ENCODE assay signal across 19 cellular contexts in the genomic region with DNA sequence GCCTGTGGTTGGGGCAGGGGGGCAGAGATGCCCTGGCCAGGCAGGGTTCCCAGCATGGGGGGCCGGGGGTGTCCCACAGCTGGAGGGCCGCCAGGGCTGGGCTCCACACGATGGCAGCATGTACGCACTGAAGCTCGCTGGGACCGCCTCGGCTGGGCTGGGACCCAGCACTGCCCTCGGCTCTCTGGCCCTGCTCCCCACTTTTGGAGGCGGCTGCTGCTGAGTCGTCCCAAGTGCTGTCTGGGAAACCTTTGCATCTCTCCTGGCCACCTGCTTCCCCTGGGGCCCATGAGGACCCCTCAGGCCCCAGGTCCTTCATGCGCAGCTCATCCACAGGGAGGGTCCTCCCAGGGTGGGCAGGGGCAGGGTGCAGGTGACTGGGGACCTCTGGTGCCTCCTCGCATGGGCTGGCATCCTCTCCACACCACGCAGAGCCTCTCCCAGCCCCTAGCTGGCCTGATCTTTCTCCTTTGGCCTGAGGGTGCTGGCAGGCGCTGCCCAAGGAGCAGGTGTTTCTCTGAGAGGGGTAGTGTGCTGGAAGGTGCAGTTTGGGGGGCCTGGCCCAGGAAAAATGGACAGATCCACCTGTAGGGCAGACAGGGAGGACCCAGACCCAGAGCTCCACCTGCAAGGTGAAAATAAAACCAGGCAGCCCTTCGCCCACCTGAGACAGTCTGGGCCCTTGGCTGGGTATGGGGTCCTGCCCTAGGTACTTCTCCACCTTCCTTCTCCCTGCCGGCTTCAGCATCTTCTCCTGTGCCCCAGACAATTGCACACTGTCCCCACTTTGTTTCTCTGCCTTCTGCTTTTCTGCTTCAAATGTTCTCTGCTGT. TPM values are rescaled to one million over a fixed set of nuclear protein-coding genes. Genes with fewer than 3 reads are reported as not detected.
DNase-seq lines count a peak whose midpoint lies in the region; ATAC-seq and TF ChIP-seq lines count a peak whose summit lies in the region.
"Had no signal": no experiment of that assay in that cellular context is flagged by ENCODE, and none has a peak within 500 bp of the region (broad histone marks: within the 10 kb centered on the region; RNA-seq: fewer than 3 reads in every experiment).

No MANE protein-coding gene starts in this region.

- TF ChIP-seq CTCF in WTC11 (IDR thresholded peaks at IDR 0.05), result no peak

- no peaks in the 10 kb centered on the region for H3K4me1 Mint-ChIP-seq in activated T-cell treated with anti-CD3 and anti-CD28 coated beads, Interleukin-2, amount 50 U/mL, for 24 hours (ENCODE audit: low read depth)
- no peaks in the 10 kb centered on the region for H3K4me1 Mint-ChIP-seq in activated T-cell treated with anti-CD3 and anti-CD28 coated beads, Interleukin-2, amount 50 U/mL, for 4 hours (ENCODE audit: low read depth)
- H3K4me1 Mint-ChIP-seq in WTC11, result no peaks in the 10 kb centered on the region
- no peaks in the 10 kb centered on the region for H3K4me1 Mint-ChIP-seq in stimulated activated effector memory CD8-positive, alpha-beta T cell treated with anti-CD3 and anti-CD28 coated beads, Interleukin-12 subunit alpha, Interleukin-12 subunit beta, amount 100 ng/mL, for 72 hours
- no peaks in the 10 kb centered on the region for H3K4me1 Mint-ChIP-seq in activated naive CD4-positive, alpha-beta T cell treated with anti-CD3 and anti-CD28 coated beads, Interleukin-2, amount 10 ng/mL, durations not matched to agents 7 days and 5 days

- H3K36me3 Mint-ChIP-seq in activated T-cell treated with anti-CD3 and anti-CD28 coated beads, Interleukin-2, amount 50 U/mL, for 24 hours (ENCODE audit: low read depth), result no peaks in the 10 kb centered on the region
- H3K36me3 Mint-ChIP-seq in activated T-cell treated with anti-CD3 and anti-CD28 coated beads, Interleukin-2, amount 50 U/mL, for 4 hours (ENCODE audit: insufficient read depth), result no peaks in the 10 kb centered on the region
- H3K36me3 Mint-ChIP-seq in WTC11, result peaks cover 15% of the 10 kb centered on the region
- H3K36me3 Mint-ChIP-seq in stimulated activated effector memory CD8-positive, alpha-beta T cell treated with anti-CD3 and anti-CD28 coated beads, Interleukin-12 subunit alpha, Interleukin-12 subunit beta, amount 100 ng/mL, for 72 hours, result no peaks in the 10 kb centered on the region
- H3K36me3 Mint-ChIP-seq in activated naive CD4-positive, alpha-beta T cell treated with anti-CD3 and anti-CD28 coated beads, Interleukin-2, amount 10 ng/mL, durations not matched to agents 7 days and 5 days, result no peaks in the 10 kb centered on the region

- peaks cover 4% of the 10 kb centered on the region for H3K27me3 Mint-ChIP-seq in activated T-cell treated with anti-CD3 and anti-CD28 coated beads, Interleukin-2, amount 50 U/mL, for 24 hours
- H3K27me3 Mint-ChIP-seq in activated T-cell treated with anti-CD3 and anti-CD28 coated beads, Interleukin-2, amount 50 U/mL, for 4 hours (ENCODE audit: low read depth), result peaks cover 11% of the 10 kb centered on the region
- H3K27me3 Mint-ChIP-seq in WTC11 (ENCODE audit: low read depth), result peaks cover 19% of the 10 kb centered on the region
- peaks cover 8% of the 10 kb centered on the region for H3K27me3 Mint-ChIP-seq in activated naive CD4-positive, alpha-beta T cell treated with anti-CD3 and anti-CD28 coated beads, Interleukin-2, amount 10 ng/mL, durations not matched to agents 7 days and 5 days

- H3K27ac Mint-ChIP-seq in activated T-cell treated with anti-CD3 and anti-CD28 coated beads, Interleukin-2, amount 50 U/mL, for 24 hours, result no peak overlapping the region
- peak overlapping the region; percentile 44; the same call in 1 of the 2 replicates for H3K27ac Mint-ChIP-seq in WTC11
- H3K27ac Mint-ChIP-seq in stimulated activated effector memory CD8-positive, alpha-beta T cell treated with anti-CD3 and anti-CD28 coated beads, Interleukin-12 subunit alpha, Interleukin-12 subunit beta, amount 100 ng/mL, for 72 hours, result peak overlapping the region; percentile 35
- no peak overlapping the region for H3K27ac Mint-ChIP-seq in activated naive CD4-positive, alpha-beta T cell treated with anti-CD3 and anti-CD28 coated beads, Interleukin-2, amount 10 ng/mL, durations not matched to agents 7 days and 5 days
- H3K27ac Mint-ChIP-seq: CD4-positive, alpha-beta T cell had no signal

- ATAC-seq in activated T-cell treated with anti-CD3 and anti-CD28 coated beads, Interleukin-2, amount 50 U/mL, for 4 hours, result no peak
- ATAC-seq in WTC11, result no peak
- no peak for ATAC-seq in stimulated activated effector memory CD8-positive, alpha-beta T cell treated with anti-CD3 and anti-CD28 coated beads, Interleukin-12 subunit alpha, Interleukin-12 subunit beta, amount 100 ng/mL, for 72 hours
- no peak for ATAC-seq in GM18519 (IDR thresholded peaks at IDR 0.05; ENCODE audit: low FRiP score, unreplicated experiment)

- H3K4me3 Mint-ChIP-seq in activated T-cell treated with anti-CD3 and anti-CD28 coated beads, Interleukin-2, amount 50 U/mL, for 24 hours, result no peak overlapping the region
- H3K4me3 Mint-ChIP-seq in activated T-cell treated with anti-CD3 and anti-CD28 coated beads, Interleukin-2, amount 50 U/mL, for 4 hours, result no peak overlapping the region
- no peak overlapping the region for H3K4me3 Mint-ChIP-seq in WTC11
- H3K4me3 Mint-ChIP-seq in stimulated activated effector memory CD8-positive, alpha-beta T cell treated with anti-CD3 and anti-CD28 coated beads, Interleukin-12 subunit alpha, Interleukin-12 subunit beta, amount 100 ng/mL, for 72 hours, result no peak overlapping the region
- H3K4me3 Mint-ChIP-seq in activated naive CD4-positive, alpha-beta T cell treated with anti-CD3 and anti-CD28 coated beads, Interleukin-2, amount 10 ng/mL, durations not matched to agents 7 days and 5 days, result no peak overlapping the region
- H3K4me3 Mint-ChIP-seq: CD4-positive, alpha-beta T cell had no signal

- H3K9me3 Mint-ChIP-seq in activated T-cell treated with anti-CD3 and anti-CD28 coated beads, Interleukin-2, amount 50 U/mL, for 24 hours, result no peaks in the 10 kb centered on the region
- H3K9me3 Mint-ChIP-seq in activated T-cell treated with anti-CD3 and anti-CD28 coated beads, Interleukin-2, amount 50 U/mL, for 4 hours, result no peaks in the 10 kb centered on the region
- peaks cover 16% of the 10 kb centered on the region for H3K9me3 Mint-ChIP-seq in WTC11
- no peaks in the 10 kb centered on the region for H3K9me3 Mint-ChIP-seq in stimulated activated effector memory CD8-positive, alpha-beta T cell treated with anti-CD3 and anti-CD28 coated beads, Interleukin-12 subunit alpha, Interleukin-12 subunit beta, amount 100 ng/mL, for 72 hours
- H3K9me3 Mint-ChIP-seq in activated naive CD4-positive, alpha-beta T cell treated with anti-CD3 and anti-CD28 coated beads, Interleukin-2, amount 10 ng/mL, durations not matched to agents 7 days and 5 days, result no peaks in the 10 kb centered on the region
- H3K9me3 Mint-ChIP-seq: CD4-positive, alpha-beta T cell had no signal

- DNase-seq in activated T-cell treated with anti-CD3 and anti-CD28 coated beads, Interleukin-2, amount 50 U/mL, for 24 hours, result peak; percentile 14
- no peak for DNase-seq in activated T-cell treated with anti-CD3 and anti-CD28 coated beads, Interleukin-2, amount 50 U/mL, for 4 hours
- DNase-seq in WTC11 (ENCODE audit: low spot score) (no peak), mesenteric fat pad (ENCODE audit: low spot score) (peak; percentile 85), EL (no peak)
- no peak for DNase-seq in stimulated activated effector memory CD8-positive, alpha-beta T cell treated with anti-CD3 and anti-CD28 coated beads, Interleukin-12 subunit alpha, Interleukin-12 subunit beta, amount 100 ng/mL, for 72 hours (ENCODE audit: low spot score in 2 of 2)
- no peak for DNase-seq in activated naive CD4-positive, alpha-beta T cell treated with anti-CD3 and anti-CD28 coated beads, Interleukin-2, amount 10 ng/mL, durations not matched to agents 7 days and 5 days
- DNase-seq: 8988T; BE2C; Calu3; CD4-positive, alpha-beta T cell; DMS79; GM23248; NCI-H187; NCI-H446; NCI-H69 had no signal

- CTCF ChIA-PET in WTC11 (lab: Charles Lee), result interaction anchor here (1.0 to 1.4 kb wide), 2 partner anchors 29 to 64 kb away, joined by 3 read pairs; no protein-coding TSS in a partner anchor
- CTCF ChIA-PET in activated naive CD4-positive, alpha-beta T cell treated with anti-CD3 and anti-CD28 coated beads, Interleukin-2, amount 10 ng/mL, durations not matched to agents 7 days and 5 days (lab: Charles Lee), result no interaction called here

- POLR2A ChIA-PET in WTC11 (lab: Charles Lee), result no interaction called here

TF ChIP-seq in WTC11, 78 proteins besides CTCF, POLR2A, EP300 and RAD21 (continues in another document):
- TF ChIP-seq, protein P1, sequence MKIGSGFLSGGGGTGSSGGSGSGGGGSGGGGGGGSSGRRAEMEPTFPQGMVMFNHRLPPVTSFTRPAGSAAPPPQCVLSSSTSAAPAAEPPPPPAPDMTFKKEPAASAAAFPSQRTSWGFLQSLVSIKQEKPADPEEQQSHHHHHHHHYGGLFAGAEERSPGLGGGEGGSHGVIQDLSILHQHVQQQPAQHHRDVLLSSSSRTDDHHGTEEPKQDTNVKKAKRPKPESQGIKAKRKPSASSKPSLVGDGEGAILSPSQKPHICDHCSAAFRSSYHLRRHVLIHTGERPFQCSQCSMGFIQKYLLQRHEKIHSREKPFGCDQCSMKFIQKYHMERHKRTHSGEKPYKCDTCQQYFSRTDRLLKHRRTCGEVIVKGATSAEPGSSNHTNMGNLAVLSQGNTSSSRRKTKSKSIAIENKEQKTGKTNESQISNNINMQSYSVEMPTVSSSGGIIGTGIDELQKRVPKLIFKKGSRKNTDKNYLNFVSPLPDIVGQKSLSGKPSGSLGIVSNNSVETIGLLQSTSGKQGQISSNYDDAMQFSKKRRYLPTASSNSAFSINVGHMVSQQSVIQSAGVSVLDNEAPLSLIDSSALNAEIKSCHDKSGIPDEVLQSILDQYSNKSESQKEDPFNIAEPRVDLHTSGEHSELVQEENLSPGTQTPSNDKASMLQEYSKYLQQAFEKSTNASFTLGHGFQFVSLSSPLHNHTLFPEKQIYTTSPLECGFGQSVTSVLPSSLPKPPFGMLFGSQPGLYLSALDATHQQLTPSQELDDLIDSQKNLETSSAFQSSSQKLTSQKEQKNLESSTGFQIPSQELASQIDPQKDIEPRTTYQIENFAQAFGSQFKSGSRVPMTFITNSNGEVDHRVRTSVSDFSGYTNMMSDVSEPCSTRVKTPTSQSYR (CRISPR knock-in tag; IDR thresholded peaks at IDR 0.05), result no peak

RNA-seq across cellular contexts. Expression of a gene that starts 46.9 kb away (rescaled TPM):
- under 1 TPM; 0.63 to 0.68 (median 0.63) TPM for total RNA-seq in activated T-cell treated with anti-CD3 and anti-CD28 coated beads, Interleukin-2, amount 50 U/mL, for 4 hours
- total RNA-seq in WTC11 (2021) (3.0 to 3.3 TPM (median 3.1 TPM) in 3 replicates), mesenteric fat pad (not detected)
- total RNA-seq: Calu3; CD4-positive, alpha-beta T cell; GM23248; LHCN-M2; OCI-LY7 had no signal

RNA-seq across cellular contexts. Expression of a gene that starts 52.4 kb away (rescaled TPM):
- 1 to 10 TPM in 2 of 3 donors, under 1 TPM in 1; 0.91 to 1.3 (median 1.1) TPM for total RNA-seq in activated T-cell treated with anti-CD3 and anti-CD28 coated beads, Interleukin-2, amount 50 U/mL, for 4 hours
- total RNA-seq in WTC11 (2021) (338 to 534 TPM (median 517 TPM) in 3 replicates), mesenteric fat pad (82.2 TPM)
- total RNA-seq: Calu3; CD4-positive, alpha-beta T cell; OCI-LY7 had no signal

Comparison
In these comparisons a context has a peak if more than half of its experiments do, and no peak if none do; other contexts are left out.
1. DNase-seq: peak in activated T-cell treated with anti-CD3 and anti-CD28 coated beads, Interleukin-2, amount 50 U/mL, for 24 hours (single experiment) and mesenteric fat pad (single experiment); none in activated T-cell treated with anti-CD3 and anti-CD28 coated beads, Interleukin-2, amount 50 U/mL, for 4 hours (single experiment), WTC11 (single experiment), stimulated activated effector memory CD8-positive, alpha-beta T cell treated with anti-CD3 and anti-CD28 coated beads, Interleukin-12 subunit alpha, Interleukin-12 subunit beta, amount 100 ng/mL, for 72 hours (0 of 2), activated naive CD4-positive, alpha-beta T cell treated with anti-CD3 and anti-CD28 coated beads, Interleukin-2, amount 10 ng/mL, durations not matched to agents 7 days and 5 days (single experiment) and EL (single experiment).
2. H3K27ac Mint-ChIP-seq: peak in WTC11 (single experiment) and stimulated activated effector memory CD8-positive, alpha-beta T cell treated with anti-CD3 and anti-CD28 coated beads, Interleukin-12 subunit alpha, Interleukin-12 subunit beta, amount 100 ng/mL, for 72 hours (single experiment); none in activated T-cell treated with anti-CD3 and anti-CD28 coated beads, Interleukin-2, amount 50 U/mL, for 24 hours (single experiment) and activated naive CD4-positive, alpha-beta T cell treated with anti-CD3 and anti-CD28 coated beads, Interleukin-2, amount 10 ng/mL, durations not matched to agents 7 days and 5 days (single experiment).
3. RNA of a gene that starts 52.4 kb away (total RNA-seq): 338 to 534 TPM in WTC11 and 82.2 TPM in mesenteric fat pad (single experiment); 0.91 to 1.3 TPM in activated T-cell treated with anti-CD3 and anti-CD28 coated beads, Interleukin-2, amount 50 U/mL, for 4 hours; every median in the first group is over 10 times any median in the second.